Comparison of ENCODE assay signal across 16 cellular contexts in genomic region chr2:164561991-164562390, GRCh38. TPM values are rescaled to one million over a fixed set of nuclear protein-coding genes. Genes with fewer than 3 reads are reported as not detected.
DNase-seq lines count a peak whose midpoint lies in the region; ATAC-seq and TF ChIP-seq lines count a peak whose summit lies in the region.
"Had no signal": no experiment of that assay in that cellular context is flagged by ENCODE, and none has a peak within 500 bp of the region (broad histone marks: within the 10 kb centered on the region; RNA-seq: fewer than 3 reads in every experiment).

No MANE protein-coding gene starts in this region.

- no peak overlapping the region for H4K91ac ChIP-seq in H9 (ENCODE audit: insufficient read length, low read depth, low read length)

- H3K36me3 ChIP-seq in esophagus muscularis mucosa, result no peaks in the 10 kb centered on the region
- H3K36me3 ChIP-seq in skeletal muscle tissue (ENCODE audit: control insufficient read depth in 3 of 3, insufficient read depth in 3 of 3, low read length in 3 of 3), result no peaks in the 10 kb centered on the region
- H3K36me3 ChIP-seq: HAP-1 had no signal

- no peak overlapping the region for H2BK120ac ChIP-seq in H9 (ENCODE audit: low read depth, low read length, poor library complexity, severe bottlenecking)

- peak; percentile 47 for ATAC-seq in left ventricle myocardium superior
- ATAC-seq: GM23338 had no signal

- H3K23ac ChIP-seq in H9 (ENCODE audit: insufficient read length, low read depth, low read length), result no peak overlapping the region

- DNase-seq in left ventricle myocardium superior (no peak), cardiac septum (ENCODE audit: low spot score) (no peak), esophagus muscularis mucosa (ENCODE audit: extremely low spot score) (no peak), NCI-H2196 (lab: John Stamatoyannopoulos, UW; ENCODE audit: unreplicated experiment) (no peak), H9 (no peak)
- DNase-seq: C1 segment of cervical spinal cord; Calu3; CD4-positive, alpha-beta memory T cell; COR-L47; DMS53; DMS79 treated with DMSO at 0.1 percent for 48 hours; GF-D8; HFFc6 had no signal

- H4K20me1 ChIP-seq in H9 (ENCODE audit: control insufficient read depth, insufficient read depth, insufficient read length), result no peaks in the 10 kb centered on the region

- H3K27me3 ChIP-seq in esophagus muscularis mucosa (no peaks in the 10 kb centered on the region), skeletal muscle tissue (ENCODE audit: control insufficient read depth in 3 of 3, insufficient read depth in 3 of 3, low read length in 3 of 3) (no peaks in the 10 kb centered on the region), H9 (ENCODE audit: insufficient read depth, low read length) (no peaks in the 10 kb centered on the region)

- no peak overlapping the region for H4K5ac ChIP-seq in H9 (ENCODE audit: insufficient read length, low read depth, low read length)

- H3K9me3 Mint-ChIP-seq in H9, result no peaks in the 10 kb centered on the region
- H3K9me3 Mint-ChIP-seq: GM23338, HFFc6 had no signal

- H3K9ac ChIP-seq in skeletal muscle tissue (ENCODE audit: low read depth in 1 of 3, low read length in 3 of 3) (no peak overlapping the region), H9 (ENCODE audit: extremely low read depth, insufficient read length, low read length) (no peak overlapping the region)

- TF ChIP-seq CTCF in esophagus muscularis mucosa (IDR thresholded peaks at IDR 0.05), result no peak
- no peak for TF ChIP-seq CTCF in H9 (conservative IDR thresholded peaks at IDR 0.05)

- no peaks in the 10 kb centered on the region for H3K27me3 Mint-ChIP-seq in H9 (ENCODE audit: low read depth)
- H3K27me3 Mint-ChIP-seq: CD4-positive, alpha-beta memory T cell had no signal

- no peak overlapping the region for H2BK15ac ChIP-seq in H9 (ENCODE audit: low read depth, low read length)

- no peak overlapping the region for H3T11ph ChIP-seq in H9 (ENCODE audit: low read length)

- H3K18ac ChIP-seq in H9 (ENCODE audit: insufficient read length, low read depth, low read length), result no peak overlapping the region

- no peak overlapping the region for H2BK5ac ChIP-seq in H9 (ENCODE audit: insufficient read length, low read length)

- H3K79me1 ChIP-seq in H9 (ENCODE audit: insufficient read depth, low read depth, low read length, poor library complexity, severe bottlenecking), result no peaks in the 10 kb centered on the region

- H2BK12ac ChIP-seq in H9 (ENCODE audit: insufficient read length, low read depth, low read length), result no peak overlapping the region

- no peak overlapping the region for H3K4me3 Mint-ChIP-seq in H9
- H3K4me3 Mint-ChIP-seq: CD4-positive, alpha-beta memory T cell; GM23338; HFFc6 had no signal

- intact Hi-C loops in left ventricle myocardium superior (cut with micrococcal nuclease), result loop anchor here (10.0 kb wide), 1 partner anchor 153 kb away; no protein-coding TSS in a partner anchor
- intact Hi-C loops in cardiac septum (cut with DNase I), result loop anchor here (5.0 kb wide), 1 partner anchor 160 kb away; no protein-coding TSS in a partner anchor
- intact Hi-C loops in esophagus muscularis mucosa (cut with DNase I), result loop anchor here (2.0 to 5.0 kb wide), 2 partner anchors 35 to 155 kb away; no protein-coding TSS in a partner anchor

- H3K23me2 ChIP-seq in H9 (ENCODE audit: insufficient read length, low read depth, low read length, poor library complexity, severe bottlenecking), result no peaks in the 10 kb centered on the region

- H3K4me3 ChIP-seq in esophagus muscularis mucosa (no peak overlapping the region), skeletal muscle tissue (ENCODE audit: low read length in 3 of 3) (no peak overlapping the region)
- H3K4me3 ChIP-seq: GM23338, HAP-1 had no signal

- peaks cover 0 to 2% of the 10 kb centered on the region in 2 experiments; a peak in 1 of 4 replicates for H3K4me1 Mint-ChIP-seq in H9
- H3K4me1 Mint-ChIP-seq: CD4-positive, alpha-beta memory T cell had no signal

- H3K4me2 ChIP-seq in H9 (ENCODE audit: insufficient read depth, insufficient read length, low read length), result no peak overlapping the region
- H3K4me2 ChIP-seq: GM23338 had no signal

- H3K36me3 Mint-ChIP-seq in H9 (ENCODE audit: insufficient read depth in 1 of 3, low read depth in 3 of 3), result no peaks in the 10 kb centered on the region; a peak in 1 of 7 replicates
- H3K36me3 Mint-ChIP-seq: CD4-positive, alpha-beta memory T cell had no signal

- no peak overlapping the region for H2BK20ac ChIP-seq in H9 (ENCODE audit: low read depth, low read length, poor library complexity, severe bottlenecking)

- 57% methylated on average over 4 of the region's 4 CpGs for WGBS in esophagus muscularis mucosa
- WGBS in H9 (ENCODE audit: extremely low coverage, insufficient read length, low lambda C conversion rate), result no CpG with 5 or more reads among the region's 4 CpGs

- no peak overlapping the region for H3K27ac Mint-ChIP-seq in H9
- H3K27ac Mint-ChIP-seq: CD4-positive, alpha-beta memory T cell; GM23338; HFFc6 had no signal

- H2AFZ ChIP-seq in H9 (ENCODE audit: low read length), result no peak overlapping the region
- H2AFZ ChIP-seq: GM23338 had no signal

- no peak overlapping the region for H2AK5ac ChIP-seq in H9 (ENCODE audit: insufficient read length, low read length)

- H4K8ac ChIP-seq in H9 (replicated peaks; ENCODE audit: insufficient read length, low read depth, low read length), result no peak overlapping the region

- H3K4ac ChIP-seq in H9 (ENCODE audit: low read depth, low read length), result no peak overlapping the region

- TF ChIP-seq EP300 in esophagus muscularis mucosa (IDR thresholded peaks at IDR 0.05), result no peak

- H3K14ac ChIP-seq in H9 (ENCODE audit: insufficient read depth, low read length), result no peak overlapping the region

- H3K56ac ChIP-seq in H9 (ENCODE audit: insufficient read length, low read depth, low read length), result no peak overlapping the region

- H3K27ac ChIP-seq in esophagus muscularis mucosa (replicated peaks in 1 of 4), result peak overlapping the region in 3 of 4 donors; percentile 3 to 26 (median 9)
- H3K27ac ChIP-seq in skeletal muscle tissue (ENCODE audit: low read depth, low read length), result peak overlapping the region; percentile 48
- no peak overlapping the region for H3K27ac ChIP-seq in H9 (ENCODE audit: insufficient read length, low read depth, low read length)

- no peak for TF ChIP-seq POLR2A in esophagus muscularis mucosa (IDR thresholded peaks at IDR 0.05; ENCODE audit: low read depth)

- peaks cover 23 to 34% (median 24%) of the 10 kb centered on the region in 4 donors for H3K4me1 ChIP-seq in esophagus muscularis mucosa
- peaks cover 6 to 12% (median 8%) of the 10 kb centered on the region in 3 donors for H3K4me1 ChIP-seq in skeletal muscle tissue (ENCODE audit: control insufficient read depth in 3 of 3, insufficient read depth in 3 of 3, low read length in 3 of 3)
- no peaks in the 10 kb centered on the region for H3K4me1 ChIP-seq in H9 (ENCODE audit: insufficient read depth, low read length)

- H3K9me3 ChIP-seq in esophagus muscularis mucosa, result no peaks in the 10 kb centered on the region
- H3K9me3 ChIP-seq in skeletal muscle tissue (ENCODE audit: control insufficient read depth in 3 of 3, low read length in 3 of 3), result no peaks in the 10 kb centered on the region
- H3K9me3 ChIP-seq in H9 (ENCODE audit: control insufficient read depth, low read depth, low read length), result no peaks in the 10 kb centered on the region
- H3K9me3 ChIP-seq: HAP-1 had no signal

- H3K79me2 ChIP-seq in H9 (ENCODE audit: insufficient read depth, low read length), result no peaks in the 10 kb centered on the region

RNA-seq across cellular contexts. Expression of gene GRB14, which starts 59.3 kb away (rescaled TPM):
- 27.8 TPM for total RNA-seq in left ventricle myocardium superior
- total RNA-seq in cardiac septum, result 2.2 TPM
- total RNA-seq in esophagus muscularis mucosa, result 1 to 10 TPM; 3.3 to 6.3 (median 4.3) TPM
- 5.7 TPM for total RNA-seq in skeletal muscle tissue
- 7.6 and 9.6 TPM in 2 replicates for total RNA-seq in H9 (2021)
- total RNA-seq: CD4-positive, alpha-beta memory T cell had no signal
